8 cellular contexts compared by ENCODE assay signal in genomic region chr3:99808163-99808794, GRCh38. TPM values are rescaled to one million over a fixed set of nuclear protein-coding genes. Genes with fewer than 3 reads are reported as not detected.
DNase-seq lines count a peak whose midpoint lies in the region; ATAC-seq, FAIRE-seq and TF ChIP-seq lines count a peak whose summit lies in the region.

No MANE protein-coding gene starts in this region.

- H3K27me3 ChIP-seq in Karpas-422 (ENCODE audit: low read length): no peaks in the 10 kb centered on the region

- peak; percentile 66 for TF ChIP-seq CTCF in kidney (IDR thresholded peaks at IDR 0.05; ENCODE audit: borderline replicate concordance, extremely low read depth, insufficient read depth)

- H3K36me3 ChIP-seq in Karpas-422 (ENCODE audit: insufficient read depth, low read length) (no peaks in the 10 kb centered on the region), kidney (ENCODE audit: control insufficient read depth in 1 of 2, insufficient read depth in 2 of 2, low read length in 2 of 2) (no peaks in the 10 kb centered on the region)

- H3K9me3 ChIP-seq in Karpas-422 (ENCODE audit: low read length): peaks cover 6% of the 10 kb centered on the region
- H3K9me3 ChIP-seq in kidney (ENCODE audit: control insufficient read depth in 1 of 2, low read length in 2 of 2): peaks cover 3 to 7% of the 10 kb centered on the region in 2 donors

- H3K4me2 ChIP-seq in Karpas-422 (ENCODE audit: low read depth, low read length, poor library complexity, severe bottlenecking): no peak overlapping the region

- H2AFZ ChIP-seq in Karpas-422 (ENCODE audit: low read length): no peak overlapping the region

- H3K9ac ChIP-seq in Karpas-422 (ENCODE audit: low read length) (no peak overlapping the region), kidney (ENCODE audit: low read length in 2 of 2) (no peak overlapping the region)

- H3K4me3 ChIP-seq in Karpas-422 (ENCODE audit: low read length) (no peak overlapping the region), kidney (ENCODE audit: low read length in 2 of 2) (no peak overlapping the region)

- FAIRE-seq in RCC 7860 (lab: Jason Lieb, UNC) (no peak), kidney (lab: Jason Lieb, UNC) (no peak)

- no peaks in the 10 kb centered on the region for H3K4me1 ChIP-seq in Karpas-422 (ENCODE audit: low read length)
- H3K4me1 ChIP-seq in kidney (ENCODE audit: control insufficient read depth in 1 of 2, insufficient read depth in 1 of 2, low read depth in 1 of 2, low read length in 2 of 2): no peaks in the 10 kb centered on the region

- no peak for ATAC-seq in HG03139 (IDR thresholded peaks at IDR 0.05; ENCODE audit: unreplicated experiment)

- no peaks in the 10 kb centered on the region for H3K79me2 ChIP-seq in Karpas-422 (ENCODE audit: low read length)

- no peaks in the 10 kb centered on the region for H3K9me2 ChIP-seq in Karpas-422 (replicated peaks; ENCODE audit: insufficient read depth, low read length)

- H4K20me1 ChIP-seq in Karpas-422 (ENCODE audit: insufficient read depth, low read depth, low read length): no peaks in the 10 kb centered on the region; the same call in 1 of the 2 replicates

- in situ Hi-C loops in T47D (cut with HindIII; ENCODE audit: low pct_unique_long_range_greater_than_20kb, low sequenced_read_pairs): no loop called here

- DNase-seq in COLO829 (ENCODE audit: low spot score) (peak; percentile 83), GM19238 (ENCODE audit: insufficient read length, low spot score) (peak; percentile 11), Karpas-422 (peak; percentile 78), RCC 7860 (ENCODE audit: low spot score) (peak; percentile 47), T47D (ENCODE audit: low read depth in 1 of 2, low spot score in 1 of 2) (peak; percentile 44 to 81), kidney (no peak)
- peak; percentile 50 for DNase-seq in stimulated activated CD8-positive, alpha-beta memory T cell treated with anti-CD3 and anti-CD28 coated beads, Interleukin-4, amount 100 ng/mL, for 48 hours

- H3K27ac ChIP-seq in Karpas-422 (ENCODE audit: low read length): no peak overlapping the region
- no peak overlapping the region for H3K27ac ChIP-seq in kidney (ENCODE audit: low read depth in 2 of 2, low read length in 2 of 2)

- intact Hi-C loops in kidney (cut with DNase I): no loop called here

RNA-seq across cellular contexts. Expression of gene CMSS1, which starts 9.4 kb away (rescaled TPM):
- total RNA-seq in Karpas-422 (2014; rRNA removed; shearing (Covaris generic); ENCODE audit: low replicate concordance): 32.6 and 41.6 TPM in 2 replicates
- 27.0 TPM for total RNA-seq in kidney
- polyA plus RNA-seq in kidney (ENCODE audit: insufficient read depth, low read depth, low replicate concordance): 26.4 TPM
